In genomic region chr4:160631044-160631443, GRCh38 we compare ENCODE assay signal across 17 cellular contexts.
"Had no signal": no experiment of that assay in that cellular context is flagged by ENCODE, and none has a peak within 500 bp of the region (broad histone marks: within the 10 kb centered on the region; RNA-seq: fewer than 3 reads in every experiment).

No MANE protein-coding gene starts in this region.

- H3K27ac ChIP-seq: stomach, suprapubic skin, testis, thoracic aorta, thyroid gland, tibial artery, tibial nerve, transverse colon, upper lobe of left lung, upper lobe of right lung, uterus, vagina had no signal

- H3K4me3 ChIP-seq: stomach, suprapubic skin, testis, thoracic aorta, thyroid gland, tibial artery, tibial nerve, transverse colon, upper lobe of left lung, upper lobe of right lung, uterus, vagina had no signal

- H3K36me3 ChIP-seq: stomach, suprapubic skin, thoracic aorta, thyroid gland, tibial artery, tibial nerve, transverse colon, upper lobe of left lung, upper lobe of right lung, uterus, vagina had no signal

- H3K27me3 ChIP-seq: stomach, suprapubic skin, testis, thyroid gland, tibial artery, tibial nerve, transverse colon, upper lobe of left lung, upper lobe of right lung, uterus, vagina had no signal

- ATAC-seq: stimulated activated effector memory CD8-positive, alpha-beta T cell treated with anti-CD3 and anti-CD28 coated beads, Interleukin-12 subunit alpha, Interleukin-12 subunit beta, amount 100 ng/mL, for 72 hours; stimulated activated memory B cell treated with anti-CD40 and anti-IgM and Interleukin-4, amounts not matched to agents 10 μg/mL and 1 μg/mL and 100 μg/mL, for 72 hours; stimulated activated naive B cell treated with anti-CD40 and anti-IgM and Interleukin-4, amounts not matched to agents 10 μg/mL and 1 μg/mL and 100 μg/mL, for 72 hours; stimulated activated naive CD8-positive, alpha-beta T cell treated with anti-CD3 and anti-CD28 coated beads, Interleukin-15, amount 100 ng/mL, for 72 hours; stimulated activated naive CD8-positive, alpha-beta T cell treated with anti-CD3 and anti-CD28 coated beads, Interleukin-15, Interleukin-2, amounts not matched to agents 100 U/mL and 50 U/mL, for 24 hours; upper lobe of right lung had no signal

- H3K9me3 ChIP-seq: testis, thoracic aorta, thyroid gland, transverse colon, upper lobe of right lung, uterus had no signal
